10 cellular contexts compared by ENCODE assay signal in genomic region chr20:37347891-37348642, GRCh38. TPM values are rescaled to one million over a fixed set of nuclear protein-coding genes. Genes with fewer than 3 reads are reported as not detected.
A peak's percentile ranks its signal among the peaks of the same experiment; 100 is the strongest.
DNase-seq lines count a peak whose midpoint lies in the region; ATAC-seq, FAIRE-seq and TF ChIP-seq lines count a peak whose summit lies in the region.
"Had no signal": no experiment of that assay in that cellular context is flagged by ENCODE, and none has a peak within 500 bp of the region (broad histone marks: within the 10 kb centered on the region; RNA-seq: fewer than 3 reads in every experiment).

No MANE protein-coding gene starts in this region.

- CTCF ChIA-PET in MCF 10A (lab: Yijun Ruan, JAX) = interaction anchor here (0.6 to 3.0 kb wide), 9 partner anchors 11 to 683 kb away, joined by 3 to 10 read pairs (median 3); no protein-coding TSS in a partner anchor

- H3K4me3 Mint-ChIP-seq in CD14-positive monocyte (peak overlapping the region; percentile 74 to 76), MCF 10A (ENCODE audit: unreplicated experiment) (no peak overlapping the region), nephron (peak overlapping the region; percentile 77 to 88 (median 83))

- H3K4me1 Mint-ChIP-seq in CD14-positive monocyte = peaks cover 60% of the 10 kb centered on the region
- peaks cover 25% of the 10 kb centered on the region for H3K4me1 Mint-ChIP-seq in MCF 10A (ENCODE audit: insufficient read depth, unreplicated experiment)
- peaks cover 41% of the 10 kb centered on the region for H3K4me1 Mint-ChIP-seq in nephron

- H3K27me3 Mint-ChIP-seq in CD14-positive monocyte (ENCODE audit: low read depth in 3 of 3) = peaks cover 11 to 31% (median 22%) of the 10 kb centered on the region in 3 donors
- no peaks in the 10 kb centered on the region for H3K27me3 Mint-ChIP-seq in MCF 10A (ENCODE audit: insufficient read depth, unreplicated experiment)
- H3K27me3 Mint-ChIP-seq in nephron (ENCODE audit: low read depth) = no peaks in the 10 kb centered on the region

- intact Hi-C loops in CD14-positive monocyte (cut with micrococcal nuclease) = loop anchor here in 1 of 2 donors (5.0 kb wide), 1 partner anchor 34 kb away; no protein-coding TSS in a partner anchor
- intact Hi-C loops in MCF 10A (cut with micrococcal nuclease) = loop anchor here (2.0 kb wide), 1 partner anchor 53 kb away; no protein-coding TSS in a partner anchor

- H3K36me3 Mint-ChIP-seq in CD14-positive monocyte (peaks cover 46 to 48% of the 10 kb centered on the region in 2 donors), MCF 10A (ENCODE audit: insufficient read depth, unreplicated experiment) (peaks cover 5% of the 10 kb centered on the region), nephron (ENCODE audit: low read depth) (peaks cover 22% of the 10 kb centered on the region)

- H3K9me3 Mint-ChIP-seq in CD14-positive monocyte (peaks cover 0 to 6% (median 0%) of the 10 kb centered on the region in 7 donors), MCF 10A (ENCODE audit: unreplicated experiment) (no peaks in the 10 kb centered on the region), nephron (no peaks in the 10 kb centered on the region)

- TF ChIP-seq CTCF in CD14-positive monocyte (IDR thresholded peaks at IDR 0.05) (no peak), MCF 10A (IDR thresholded peaks at IDR 0.05; ENCODE audit: unreplicated experiment) (no peak), nephron (IDR thresholded peaks at IDR 0.05; ENCODE audit: unreplicated experiment in 3 of 3) (no peak)

- H3K27ac Mint-ChIP-seq in CD14-positive monocyte (peak overlapping the region in 6 of 7 donors; percentile 64 to 89 (median 82)), MCF 10A (ENCODE audit: low read depth, unreplicated experiment) (peak overlapping the region; percentile 72), nephron (peak overlapping the region; percentile 76 to 90 (median 79))

- FAIRE-seq in GM19239 (lab: Jason Lieb, UNC) = peak; percentile 54
- FAIRE-seq: pancreas had no signal

- ATAC-seq in HG03175 (IDR thresholded peaks at IDR 0.05; ENCODE audit: unreplicated experiment) (no peak), HG03039 (IDR thresholded peaks at IDR 0.05; ENCODE audit: unreplicated experiment) (no peak)
- ATAC-seq: pancreas had no signal

- POLR2A ChIA-PET in MCF 10A (lab: Yijun Ruan, JAX) = interaction anchor here (1.0 to 5.2 kb wide), 5 partner anchors 9 to 180 kb away, joined by 3 to 30 read pairs (median 4); partner anchors contain the start of genes BLCAP and MANBAL

- DNase-seq in CD14-positive monocyte (ENCODE audit: low spot score) (peak; percentile 51), GM19239 (ENCODE audit: insufficient read length, low spot score) (no peak), MCF 10A (ENCODE audit: unreplicated experiment) (no peak), AG08395 (ENCODE audit: low spot score) (no peak), NCI-H2196 (lab: John Stamatoyannopoulos, UW; ENCODE audit: unreplicated experiment) (no peak)
- DNase-seq: NCI-H2081 had no signal

- BruUV-seq in MCF 10A (replicated peaks; lab: Mats Ljungman, UMichigan) = no TSS peak

RNA-seq across cellular contexts. Expression of gene SRC, which starts 2.1 kb away (rescaled TPM):
- 1 to 10 TPM; 4.9 to 6.8 TPM for polyA plus RNA-seq in CD14-positive monocyte
- 28.1 and 29.5 TPM in 2 replicates for total RNA-seq in MCF 10A (2022)

RNA-seq across cellular contexts. Expression of gene MANBAL, which starts 58.6 kb away (rescaled TPM):
- 10 to 100 TPM; 17.1 to 17.3 TPM for polyA plus RNA-seq in CD14-positive monocyte
- 46.0 and 56.5 TPM in 2 replicates for total RNA-seq in MCF 10A (2022)
